13 cellular contexts compared by ENCODE assay signal in genomic region chr9:17065062-17065461, GRCh38.
DNase-seq lines count a peak whose midpoint lies in the region; ATAC-seq and TF ChIP-seq lines count a peak whose summit lies in the region.
"Had no signal": no experiment of that assay in that cellular context is flagged by ENCODE, and none has a peak within 500 bp of the region (broad histone marks: within the 10 kb centered on the region; RNA-seq: fewer than 3 reads in every experiment).

No MANE protein-coding gene starts in this region.

- in situ Hi-C loops in astrocyte of the spinal cord (cut with HindIII; ENCODE audit: low sequenced_read_pairs), result no loop called here

- TF ChIP-seq CTCF in astrocyte of the spinal cord (IDR thresholded peaks at IDR 0.05; ENCODE audit: low read depth, low read length) (no peak), GM10266 (IDR thresholded peaks at IDR 0.05; ENCODE audit: control insufficient read depth, insufficient read depth, low read depth, missing control alignments) (no peak)

- H3K4me3 ChIP-seq in astrocyte of the spinal cord (ENCODE audit: low read depth, low read length), result no peak overlapping the region
- H3K4me3 ChIP-seq: adrenal gland, SJCRH30 had no signal

- DNase-seq in DMS53 (lab: John Stamatoyannopoulos, UW), result peak; percentile 64
- peak; percentile 17 for DNase-seq in NCI-H2029 (lab: John Stamatoyannopoulos, UW)
- peak; percentile 27 for DNase-seq in astrocyte of the spinal cord (ENCODE audit: low read depth, low spot score)
- DNase-seq in left kidney (ENCODE audit: low read depth, low spot score), result peak; percentile 39
- DNase-seq in stimulated activated CD8-positive, alpha-beta memory T cell treated with anti-CD3 and anti-CD28 coated beads, Interleukin-4, amount 100 ng/mL, for 48 hours, result no peak
- DNase-seq in GM10266 (ENCODE audit: extremely low spot score), result no peak
- DNase-seq: activated CD4-positive, CD25-positive, alpha-beta regulatory T cell treated with anti-CD3 and anti-CD28 coated beads, Interleukin-2, amount 50 U/mL, for 72 hours; adrenal gland; AML-193; cerebellar nuclear complex; SJCRH30; stimulated activated CD4-positive, alpha-beta T cell treated with anti-CD3 and anti-CD28 coated beads, Interleukin-4, amount 100 ng/mL, for 24 hours had no signal

- no peak for ATAC-seq in HG02623 (IDR thresholded peaks at IDR 0.05; ENCODE audit: unreplicated experiment)

Comparison
In these comparisons a context has a peak if more than half of its experiments do, and no peak if none do; other contexts are left out.
1. DNase-seq: peak in DMS53 (single experiment), NCI-H2029 (single experiment), astrocyte of the spinal cord (single experiment) and left kidney (single experiment); none in stimulated activated CD8-positive, alpha-beta memory T cell treated with anti-CD3 and anti-CD28 coated beads, Interleukin-4, amount 100 ng/mL, for 48 hours (single experiment) and GM10266 (single experiment).